In genomic region chr17:63997341-63998048, GRCh38 we compare ENCODE assay signal across 9 cellular contexts. TPM values are rescaled to one million over a fixed set of nuclear protein-coding genes. Genes with fewer than 3 reads are reported as not detected.
DNase-seq lines count a peak whose midpoint lies in the region; ATAC-seq, FAIRE-seq and TF ChIP-seq lines count a peak whose summit lies in the region.
"Had no signal": no experiment of that assay in that cellular context is flagged by ENCODE, and none has a peak within 500 bp of the region (broad histone marks: within the 10 kb centered on the region; RNA-seq: fewer than 3 reads in every experiment).

No MANE protein-coding gene starts in this region.

- peak overlapping the region; percentile 86 for H3K4me3 Mint-ChIP-seq in WTC11

- no peaks in the 10 kb centered on the region for H3K36me3 Mint-ChIP-seq in WTC11

- peak; percentile 8; the same call in 1 of the 2 replicates for ATAC-seq in WTC11
- ATAC-seq in left ventricle myocardium superior = peak; percentile 5

- 20 to 23% (median 20%) methylated on average over 19 of the region's 19 CpGs for WGBS in small intestine, 3 donors

- CTCF ChIA-PET in WTC11 (lab: Charles Lee) = interaction anchor here (1.2 to 8.7 kb wide), 9 partner anchors 12 to 136 kb away, joined by 4 to 46 read pairs (median 6); partner anchors contain the start of genes GH1 and GH2

- H3K27ac ChIP-seq in small intestine (ENCODE audit: low read depth in 1 of 2, low read length in 1 of 2) = no peak overlapping the region

- H3K27me3 Mint-ChIP-seq in WTC11 (ENCODE audit: low read depth) = peaks cover 43% of the 10 kb centered on the region

- H3K4me1 Mint-ChIP-seq in WTC11 = peaks cover 16% of the 10 kb centered on the region

- no peaks in the 10 kb centered on the region for H3K9me3 Mint-ChIP-seq in WTC11

- intact Hi-C loops in left ventricle myocardium superior (cut with micrococcal nuclease) = no loop called here

- no peak overlapping the region for H3K27ac Mint-ChIP-seq in WTC11

- POLR2A ChIA-PET in WTC11 (lab: Charles Lee) = interaction anchor here (1.2 kb wide), 1 partner anchor 133 kb away, joined by 3 read pairs; no protein-coding TSS in a partner anchor

- H3K9me3 ChIP-seq in small intestine (ENCODE audit: control insufficient read depth, low read depth) = no peaks in the 10 kb centered on the region

- H3K27me3 ChIP-seq in small intestine (ENCODE audit: control insufficient read depth in 2 of 2, insufficient read depth in 2 of 2, low read length in 2 of 2) = no peaks in the 10 kb centered on the region

- peak overlapping the region; percentile 77 for H3K4me3 ChIP-seq in retinal pigment epithelial cell (ENCODE audit: low read length)
- H3K4me3 ChIP-seq in small intestine (ENCODE audit: low read depth in 1 of 2, low read length in 2 of 2) = peak overlapping the region in 1 of 2 donors; percentile 62

- DNase-seq in GM03348 (ENCODE audit: low spot score) (peak; percentile 2), WTC11 (ENCODE audit: low spot score) (no peak), left ventricle myocardium superior (no peak), retinal pigment epithelial cell (ENCODE audit: low read depth) (no peak), NCI-H187 (lab: John Stamatoyannopoulos, UW) (no peak), HPDE6-E6E7 (ENCODE audit: extremely low spot score) (no peak), NCI-H446 (lab: John Stamatoyannopoulos, UW) (no peak), small intestine (no peak)
- DNase-seq: NCI-H187 treated with DMSO at 0.1 percent for 48 hours had no signal

- no peak for FAIRE-seq in small intestine (lab: Jason Lieb, UNC)

- no peak for TF ChIP-seq CTCF in WTC11 (IDR thresholded peaks at IDR 0.05)
- TF ChIP-seq CTCF in retinal pigment epithelial cell (conservative IDR thresholded peaks at IDR 0.05; ENCODE audit: low read depth, low read length) = no peak

- peaks cover 0 to 4% of the 10 kb centered on the region in 2 donors for H3K4me1 ChIP-seq in small intestine (ENCODE audit: control insufficient read depth in 2 of 2, insufficient read depth in 1 of 2, low read depth in 1 of 2, low read length in 1 of 2)

- no peaks in the 10 kb centered on the region for H3K36me3 ChIP-seq in small intestine (ENCODE audit: control insufficient read depth in 2 of 2, insufficient read depth in 2 of 2, low read length in 2 of 2)

TF ChIP-seq in WTC11, 78 proteins besides CTCF, POLR2A, EP300 and RAD21 (continues in another document):
- no peak for TF ChIP-seq ELF4 (CRISPR knock-in tag; IDR thresholded peaks at IDR 0.05; ENCODE audit: low read depth)
- no peak for TF ChIP-seq ZNF232 (CRISPR knock-in tag; IDR thresholded peaks at IDR 0.05)
- no peak for TF ChIP-seq ZNF263 (CRISPR knock-in tag; IDR thresholded peaks at IDR 0.05; ENCODE audit: low read depth)
- no peak for TF ChIP-seq E2F1 (CRISPR knock-in tag; IDR thresholded peaks at IDR 0.05)
- no peak for TF ChIP-seq ZNF416 (CRISPR knock-in tag; IDR thresholded peaks at IDR 0.05)
- TF ChIP-seq NR1H2 (CRISPR knock-in tag; IDR thresholded peaks at IDR 0.05) = no peak
- no peak for TF ChIP-seq ARID4B (CRISPR knock-in tag; IDR thresholded peaks at IDR 0.05; ENCODE audit: borderline replicate concordance)
- no peak for TF ChIP-seq ESRRA (CRISPR knock-in tag; IDR thresholded peaks at IDR 0.05; ENCODE audit: borderline replicate concordance)
- no peak for TF ChIP-seq ZNF512 (CRISPR knock-in tag; IDR thresholded peaks at IDR 0.05; ENCODE audit: borderline replicate concordance)
- no peak for TF ChIP-seq ETV6 (CRISPR knock-in tag; IDR thresholded peaks at IDR 0.05)
- TF ChIP-seq ATF3 (CRISPR knock-in tag; conservative IDR thresholded peaks at IDR 0.05) = no peak
- TF ChIP-seq MYBL2 (CRISPR knock-in tag; IDR thresholded peaks at IDR 0.05) = peak; percentile 69; the same call in 1 of the 2 replicates
- TF ChIP-seq SMAD4 (CRISPR knock-in tag; IDR thresholded peaks at IDR 0.05) = no peak
- TF ChIP-seq FOXJ3 (CRISPR knock-in tag; IDR thresholded peaks at IDR 0.05; ENCODE audit: borderline replicate concordance) = no peak
- TF ChIP-seq ZBTB43 (CRISPR knock-in tag; IDR thresholded peaks at IDR 0.05) = 0 out of 2 replicates have a peak, but pooled peaks have one; percentile 41
- no peak for TF ChIP-seq TEAD1 (CRISPR knock-in tag; IDR thresholded peaks at IDR 0.05)
- TF ChIP-seq IRF2 (CRISPR knock-in tag; IDR thresholded peaks at IDR 0.05; ENCODE audit: borderline replicate concordance, low read depth) = no peak
- TF ChIP-seq ATF1 (CRISPR knock-in tag; IDR thresholded peaks at IDR 0.05) = no peak

RNA-seq across cellular contexts. Expression of gene PRR29, which starts 0.7 kb away (rescaled TPM):
- total RNA-seq in WTC11 (2021) (0.64 to 1.1 TPM (median 0.85 TPM) in 3 replicates), left ventricle myocardium superior (0.20 TPM)
- under 1 TPM in 1 of 3 donors, not detected in 2; 0.16 TPM for polyA plus RNA-seq in small intestine

RNA-seq across cellular contexts. Expression of gene ICAM2, which starts 22.9 kb away (rescaled TPM):
- total RNA-seq in WTC11 (2021) (0.33 to 0.57 TPM (median 0.44 TPM) in 3 replicates), left ventricle myocardium superior (30.6 TPM)
- 10 to 100 TPM in 2 of 3 donors, 1 to 10 TPM in 1; 4.5 to 40.1 (median 10.8) TPM for polyA plus RNA-seq in small intestine

RNA-seq across cellular contexts. Expression of gene SCN4A, which starts 24.8 kb away (rescaled TPM):
- total RNA-seq in WTC11 (2021) (5.2 to 5.8 TPM (median 5.5 TPM) in 3 replicates), left ventricle myocardium superior (0.32 TPM)
- under 1 TPM in 1 of 3 donors, not detected in 2; 0.46 TPM for polyA plus RNA-seq in small intestine

Comparison
In these comparisons a context has a peak if more than half of its experiments do, and no peak if none do; other contexts are left out.
1. RNA of gene ICAM2, which starts 22.9 kb away (total RNA-seq): 30.6 TPM in left ventricle myocardium superior (single experiment); 0.33 to 0.57 TPM in WTC11; every median in the first group is over 10 times any median in the second.